In the genomic region with DNA sequence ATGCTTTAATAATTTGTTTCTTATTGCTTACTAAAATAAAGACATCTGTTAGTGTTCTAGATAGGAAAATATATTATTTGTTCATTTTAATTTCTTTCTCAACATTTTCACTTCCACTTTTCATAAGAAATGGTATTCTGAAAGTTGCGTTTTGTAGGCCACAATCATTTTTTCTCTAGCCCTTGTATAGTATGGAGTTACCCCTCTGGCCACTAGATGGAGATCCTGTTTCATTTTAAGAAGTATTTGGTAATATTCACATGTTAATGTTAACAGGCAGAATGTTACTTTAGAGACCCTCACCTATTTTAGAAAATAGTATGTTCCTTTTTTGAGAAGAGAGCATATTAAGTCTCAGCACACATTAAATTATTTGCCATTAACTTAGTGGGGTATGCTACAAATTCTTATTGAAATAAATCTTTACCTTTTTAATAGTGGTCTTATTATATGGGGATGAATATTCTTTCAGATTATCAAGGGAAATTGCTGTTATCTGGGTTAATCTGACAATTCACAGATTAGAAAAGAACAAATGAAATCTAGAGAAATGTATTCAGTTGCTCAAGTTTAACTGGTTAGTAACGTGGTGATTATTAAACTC, we compare ENCODE assay signal across 8 cellular contexts.
DNase-seq lines count a peak whose midpoint lies in the region; ATAC-seq and TF ChIP-seq lines count a peak whose summit lies in the region.

No MANE protein-coding gene starts in this region.

- 53% methylated on average over 2 of the region's 2 CpGs for WGBS in prostate gland

- no peak for TF ChIP-seq POLR2A in prostate gland (IDR thresholded peaks at IDR 0.05)

- peak; percentile 68 for TF ChIP-seq CTCF in SU-DHL-6 (IDR thresholded peaks at IDR 0.05; ENCODE audit: insufficient read depth, low read length, poor library complexity, severe bottlenecking)
- peak; percentile 75 for TF ChIP-seq CTCF in fibroblast of villous mesenchyme (IDR thresholded peaks at IDR 0.05; ENCODE audit: insufficient read depth, low read depth, low read length)
- peak in 3 of 4 experiments; percentile 46 to 73 (median 71) for TF ChIP-seq CTCF in prostate gland (IDR thresholded peaks at IDR 0.05)

- no peak overlapping the region for H3K9ac ChIP-seq in SU-DHL-6 (ENCODE audit: low read length)

- peak; percentile 68 for ATAC-seq in GM21717 (IDR thresholded peaks at IDR 0.05; ENCODE audit: unreplicated experiment)

- no peak overlapping the region for H2AFZ ChIP-seq in SU-DHL-6 (ENCODE audit: low read depth, low read length, severe bottlenecking)

- H3K4me2 ChIP-seq in SU-DHL-6 (ENCODE audit: low read depth, low read length, poor library complexity, severe bottlenecking) = peak overlapping the region; percentile 2

- H3K27me3 ChIP-seq in SU-DHL-6 (ENCODE audit: low read length) = no peaks in the 10 kb centered on the region
- no peaks in the 10 kb centered on the region for H3K27me3 ChIP-seq in prostate gland (replicated peaks; ENCODE audit: insufficient read depth)

- H3K9me2 ChIP-seq in SU-DHL-6 (replicated peaks; ENCODE audit: insufficient read depth, low read length) = no peaks in the 10 kb centered on the region

- H3F3A ChIP-seq in SU-DHL-6 (ENCODE audit: insufficient read depth) = peaks cover 35% of the 10 kb centered on the region

- peak; percentile 53 for DNase-seq in NCI-H2107 treated with DMSO at 0.1 percent for 48 hours (lab: John Stamatoyannopoulos, UW; ENCODE audit: unreplicated experiment)
- no peak for DNase-seq in NCI-H2107 (lab: John Stamatoyannopoulos, UW)
- peak; percentile 13 for DNase-seq in KG1 (lab: John Stamatoyannopoulos, UW)
- peak; percentile 68 for DNase-seq in fibroblast of villous mesenchyme (ENCODE audit: low read depth)
- no peak for DNase-seq in prostate gland (ENCODE audit: low spot score)
- no peak for DNase-seq in stimulated activated CD4-positive, alpha-beta T cell treated with anti-CD3 and anti-CD28 coated beads, Interleukin-4, amount 100 ng/mL, for 4 hours

- no peaks in the 10 kb centered on the region for H4K20me1 ChIP-seq in SU-DHL-6 (ENCODE audit: low read depth, low read length)

- no peaks in the 10 kb centered on the region for H3K9me3 ChIP-seq in SU-DHL-6 (ENCODE audit: insufficient read depth, low read length)
- H3K9me3 ChIP-seq in prostate gland = no peaks in the 10 kb centered on the region

- no peaks in the 10 kb centered on the region for H3K4me1 ChIP-seq in prostate gland (replicated peaks)

- H3K27ac ChIP-seq in SU-DHL-6 (ENCODE audit: low read depth, low read length) (no peak overlapping the region), prostate gland (no peak overlapping the region)

- intact Hi-C loops in prostate gland (cut with DNase I) = loop anchor here (10.0 kb wide), 2 partner anchors 221 to 391 kb away; a partner anchor contains a TSS

- no peak overlapping the region for H3K4me3 ChIP-seq in SU-DHL-6 (ENCODE audit: insufficient read depth, low read length, poor library complexity, severe bottlenecking)
- H3K4me3 ChIP-seq in fibroblast of villous mesenchyme (ENCODE audit: low read depth, low read length) = no peak overlapping the region
- no peak overlapping the region for H3K4me3 ChIP-seq in prostate gland

- no peaks in the 10 kb centered on the region for H3K79me2 ChIP-seq in SU-DHL-6 (ENCODE audit: insufficient read depth, low read length)

- H3K36me3 ChIP-seq in SU-DHL-6 (ENCODE audit: low read length) (peaks cover 34% of the 10 kb centered on the region), prostate gland (no peaks in the 10 kb centered on the region)

Comparison
In these comparisons a context has a peak if more than half of its experiments do, and no peak if none do; other contexts are left out.
1. DNase-seq: peak in NCI-H2107 treated with DMSO at 0.1 percent for 48 hours (single experiment), KG1 (single experiment) and fibroblast of villous mesenchyme (single experiment); none in NCI-H2107 (single experiment), prostate gland (single experiment) and stimulated activated CD4-positive, alpha-beta T cell treated with anti-CD3 and anti-CD28 coated beads, Interleukin-4, amount 100 ng/mL, for 4 hours (0 of 2).
2. Peak in every context shown above with its lines, with median percentiles within 50 percentile points of each other: CTCF ChIP-seq.